8 cellular contexts compared by ENCODE assay signal in the genomic region with DNA sequence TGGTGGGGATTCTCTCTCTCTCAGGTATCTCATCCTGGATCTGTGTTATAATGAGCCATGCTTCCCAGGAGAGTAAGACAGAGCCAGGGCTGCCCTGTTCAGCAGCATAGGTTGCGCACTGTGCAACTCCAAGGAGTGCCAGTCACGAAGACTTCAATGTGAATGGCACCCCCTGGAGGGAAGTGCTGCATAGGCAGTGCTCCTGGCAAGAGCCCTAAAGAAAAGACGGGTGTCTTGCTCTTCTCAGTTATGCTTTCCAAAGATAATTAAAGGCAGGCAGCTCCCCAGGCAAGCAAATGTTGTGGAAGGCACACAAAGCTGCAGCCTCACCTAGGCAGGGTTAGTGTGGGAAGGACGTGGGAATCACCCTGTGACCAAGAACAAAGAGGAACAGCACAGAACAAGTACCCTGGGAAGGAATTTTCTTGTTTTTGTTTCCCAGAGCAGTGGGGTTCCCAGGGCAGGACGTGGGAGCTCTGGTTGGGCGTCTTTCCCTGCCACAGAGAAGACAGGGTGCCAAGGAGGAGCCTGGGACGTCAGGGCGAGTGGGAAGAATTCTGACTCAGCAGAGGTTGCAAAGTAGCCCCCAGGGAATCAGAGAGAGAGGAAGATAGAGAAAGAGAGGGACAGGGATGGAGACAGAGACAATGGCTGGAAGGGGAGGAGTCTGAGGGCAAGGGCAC.
DNase-seq lines count a peak whose midpoint lies in the region; ATAC-seq and TF ChIP-seq lines count a peak whose summit lies in the region.

No MANE protein-coding gene starts in this region.

- TF ChIP-seq POLR2A in esophagus muscularis mucosa (IDR thresholded peaks at IDR 0.05; ENCODE audit: low read depth): no peak
- no peak for TF ChIP-seq POLR2A in stomach (IDR thresholded peaks at IDR 0.05)

- TF ChIP-seq CTCF in GM12864 (IDR thresholded peaks at IDR 0.05; ENCODE audit: low read depth, low read length, missing control alignments) (peak; percentile 63), esophagus muscularis mucosa (IDR thresholded peaks at IDR 0.05) (peak in 2 of 3 experiments; percentile 7 to 20), right atrium auricular region (IDR thresholded peaks at IDR 0.05) (peak in 1 of 2 donors; percentile 22), stomach (IDR thresholded peaks at IDR 0.05) (peak in 1 of 7 experiments; percentile 18)

- 73% methylated on average over 7 of the region's 8 CpGs for WGBS in esophagus muscularis mucosa
- 59 to 74% (median 66%) methylated on average over 8 of the region's 8 CpGs for WGBS in stomach, 5 donors

- H3K4me3 ChIP-seq in GM12864 (ENCODE audit: low read depth, low read length): no peak overlapping the region
- no peak overlapping the region for H3K4me3 ChIP-seq in esophagus muscularis mucosa
- no peak overlapping the region for H3K4me3 ChIP-seq in right atrium auricular region
- H3K4me3 ChIP-seq in stomach: no peak overlapping the region

- DNase-seq in A172 (ENCODE audit: low spot score): peak; percentile 61
- DNase-seq in GM12864 (ENCODE audit: low read depth): no peak
- peak; percentile 50 for DNase-seq in RPMI8226
- no peak for DNase-seq in esophagus muscularis mucosa (ENCODE audit: extremely low spot score)
- peak; percentile 72 for DNase-seq in stimulated activated naive CD8-positive, alpha-beta T cell treated with anti-CD3 and anti-CD28 coated beads, Interleukin-15, Interleukin-2, amounts not matched to agents 100 U/mL and 50 U/mL, for 24 hours
- DNase-seq in NCI-H1092 (lab: John Stamatoyannopoulos, UW): no peak
- DNase-seq in right atrium auricular region (ENCODE audit: low spot score): no peak
- DNase-seq in stomach: no peak

- ATAC-seq in stimulated activated naive CD8-positive, alpha-beta T cell treated with anti-CD3 and anti-CD28 coated beads, Interleukin-15, Interleukin-2, amounts not matched to agents 100 U/mL and 50 U/mL, for 24 hours: peak; percentile 33

- intact Hi-C loops in esophagus muscularis mucosa (cut with DNase I): no loop called here
- intact Hi-C loops in stomach (cut with DNase I; ENCODE audit: low total_unique reads): loop anchor here (10.0 kb wide), 1 partner anchor 184 kb away; the partner anchor contains the start of gene CHRNB2

- H3K27ac ChIP-seq in esophagus muscularis mucosa (replicated peaks in 1 of 4): peak overlapping the region in 1 of 4 donors; percentile 41
- H3K27ac ChIP-seq in right atrium auricular region: no peak overlapping the region
- no peak overlapping the region for H3K27ac ChIP-seq in stomach

- H3K9me3 ChIP-seq in esophagus muscularis mucosa (no peaks in the 10 kb centered on the region), right atrium auricular region (no peaks in the 10 kb centered on the region), stomach (no peaks in the 10 kb centered on the region)

- H3K4me1 ChIP-seq in esophagus muscularis mucosa (peaks cover 5 to 52% (median 42%) of the 10 kb centered on the region in 4 donors), right atrium auricular region (peaks cover 0 to 19% of the 10 kb centered on the region in 2 donors), stomach (peaks cover 8 to 31% (median 16%) of the 10 kb centered on the region in 4 donors)

- TF ChIP-seq EP300 in esophagus muscularis mucosa (IDR thresholded peaks at IDR 0.05) (no peak), stomach (IDR thresholded peaks at IDR 0.05) (no peak)

- no peaks in the 10 kb centered on the region for H3K27me3 ChIP-seq in esophagus muscularis mucosa
- no peaks in the 10 kb centered on the region for H3K27me3 ChIP-seq in right atrium auricular region
- H3K27me3 ChIP-seq in stomach: peaks cover 0 to 60% (median 0%) of the 10 kb centered on the region in 3 donors

- no peaks in the 10 kb centered on the region for H3K36me3 ChIP-seq in esophagus muscularis mucosa
- no peaks in the 10 kb centered on the region for H3K36me3 ChIP-seq in right atrium auricular region
- H3K36me3 ChIP-seq in stomach: no peaks in the 10 kb centered on the region

Comparison
In these comparisons a context has a peak if more than half of its experiments do, and no peak if none do; other contexts are left out.
1. DNase-seq: peak in A172 (single experiment), RPMI8226 (single experiment) and stimulated activated naive CD8-positive, alpha-beta T cell treated with anti-CD3 and anti-CD28 coated beads, Interleukin-15, Interleukin-2, amounts not matched to agents 100 U/mL and 50 U/mL, for 24 hours (single experiment); none in GM12864 (single experiment), esophagus muscularis mucosa (single experiment), NCI-H1092 (single experiment), right atrium auricular region (single experiment) and stomach (single experiment).